13 cellular contexts compared by ENCODE assay signal in genomic region chr4:99228706-99229105, GRCh38. TPM values are rescaled to one million over a fixed set of nuclear protein-coding genes. Genes with fewer than 3 reads are reported as not detected.
"Had no signal": no experiment of that assay in that cellular context is flagged by ENCODE, and none has a peak within 500 bp of the region (broad histone marks: within the 10 kb centered on the region; RNA-seq: fewer than 3 reads in every experiment).

No MANE protein-coding gene starts in this region.

RNA-seq across cellular contexts. Expression of gene ADH6, which starts 9.7 kb away (rescaled TPM):
- total RNA-seq: kidney epithelial cell; left cardiac atrium; left lung; left ventricle myocardium inferior; left ventricle myocardium superior; lung microvascular endothelial cell; mammary epithelial cell; mesenteric fat pad; mesothelial cell of epicardium; mononuclear cell; myocyte; naive thymus-derived CD4-positive, alpha-beta T cell; naive thymus-derived CD8-positive, alpha-beta T cell had no signal
